Comparison of ENCODE assay signal across 1 cellular context in the genomic region with DNA sequence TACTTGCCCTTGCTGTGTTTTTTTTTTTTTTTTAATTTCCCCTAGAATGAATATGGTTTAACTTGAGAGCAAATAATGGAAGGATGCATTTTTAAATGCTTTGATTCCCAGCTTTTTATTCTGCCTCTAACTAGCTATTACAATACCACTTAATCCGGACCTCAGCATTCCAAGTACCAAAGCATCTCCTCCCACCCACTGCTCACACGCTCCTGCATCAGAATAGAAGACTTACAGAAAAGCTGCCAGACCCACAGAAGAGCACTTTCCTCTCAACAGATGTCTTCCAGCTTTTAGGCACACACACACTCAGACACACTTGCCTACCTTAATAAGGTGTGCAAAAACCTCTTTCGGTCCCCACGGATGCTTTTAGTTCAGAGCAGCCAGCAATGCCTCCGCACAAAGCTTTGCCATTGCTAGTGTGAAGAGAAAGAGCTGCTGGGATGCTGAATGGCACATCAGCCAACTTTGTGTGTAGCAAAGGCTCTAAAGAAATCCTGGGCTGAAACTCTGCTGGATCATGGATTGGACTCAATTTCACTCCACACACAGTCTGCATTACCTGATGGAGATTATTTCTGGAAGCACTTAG.
TF ChIP-seq lines count a peak whose summit lies in the region.

No MANE protein-coding gene starts in this region.

TF ChIP-seq in SK-N-SH, 30 proteins besides CTCF, POLR2A, EP300 and RAD21 (continued from another document):
- TF ChIP-seq POLR2AphosphoS5 (IDR thresholded peaks at IDR 0.05; ENCODE audit: low read depth, low read length) (no peak), MXI1 (IDR thresholded peaks at IDR 0.05; ENCODE audit: low read depth, low read length) (no peak), RCOR1 (IDR thresholded peaks at IDR 0.05; ENCODE audit: low read length) (no peak)
